In genomic region chr7:157990878-157991250, GRCh38 we compare ENCODE assay signal across 19 cellular contexts.
DNase-seq lines count a peak whose midpoint lies in the region; ATAC-seq and TF ChIP-seq lines count a peak whose summit lies in the region.
"Had no signal": no experiment of that assay in that cellular context is flagged by ENCODE, and none has a peak within 500 bp of the region (broad histone marks: within the 10 kb centered on the region; RNA-seq: fewer than 3 reads in every experiment).

No MANE protein-coding gene starts in this region.

- no peaks in the 10 kb centered on the region for H3K27me3 ChIP-seq in right atrium auricular region
- H3K27me3 ChIP-seq in Panc1 (ENCODE audit: control insufficient read depth, insufficient read depth, low read length): peaks cover 2% of the 10 kb centered on the region; the same call in 1 of the 2 replicates
- H3K27me3 ChIP-seq: BE2C had no signal

- in situ Hi-C loops in Panc1 (cut with HindIII; ENCODE audit: low pct_unique_long_range_greater_than_20kb, low sequenced_read_pairs): no loop called here

- POLR2A ChIA-PET in Panc1 (lab: Charles Lee): no interaction called here

- DNase-seq in cardiac septum (ENCODE audit: low spot score) (peak; percentile 73), right atrium auricular region (ENCODE audit: low spot score) (no peak), Panc1 (ENCODE audit: low read depth, low spot score) (no peak), left lobe of liver (ENCODE audit: low spot score) (no peak), GM03348 (ENCODE audit: low spot score) (no peak), NK-92 (lab: John Stamatoyannopoulos, UW; ENCODE audit: unreplicated experiment) (no peak), NCI-H510A treated with DMSO at 0.1 percent for 48 hours (lab: John Stamatoyannopoulos, UW) (no peak)
- DNase-seq: BE2C; Calu3; CD4-positive, alpha-beta memory T cell; GOT3; Karpas-422; NCI-H187 treated with DMSO at 0.1 percent for 48 hours; NCI-H226; NCI-H524; NCI-H774; OCI-M1; Right ventricle myocardium superior had no signal

- intact Hi-C loops in cardiac septum (cut with DNase I) (no loop called here), Panc1 (cut with micrococcal nuclease; ENCODE audit: unreplicated experiment) (no loop called here)

- no peaks in the 10 kb centered on the region for H3K9me3 ChIP-seq in right atrium auricular region
- H3K9me3 ChIP-seq in Panc1 (ENCODE audit: control insufficient read depth, insufficient read depth, low read depth, low read length): no peaks in the 10 kb centered on the region

- H3K4me3 ChIP-seq in right atrium auricular region (no peak overlapping the region), Panc1 (ENCODE audit: low read depth in 2 of 2, low read length in 2 of 2) (no peak overlapping the region)

- CTCF ChIA-PET in Panc1 (lab: Charles Lee): no interaction called here

- no peaks in the 10 kb centered on the region for H3K4me1 ChIP-seq in right atrium auricular region
- H3K4me1 ChIP-seq in Panc1 (ENCODE audit: control insufficient read depth, insufficient read depth, low read length): no peaks in the 10 kb centered on the region
- H3K4me1 ChIP-seq: BE2C had no signal

- ATAC-seq in Panc1 (peak; percentile 48; the same call in 1 of the 2 replicates), left lobe of liver (peak; percentile 10), GM18868 (IDR thresholded peaks at IDR 0.05; ENCODE audit: unreplicated experiment) (no peak)

- no peak for TF ChIP-seq CTCF in right atrium auricular region (IDR thresholded peaks at IDR 0.05)
- no peak for TF ChIP-seq CTCF in Panc1 (IDR thresholded peaks at IDR 0.05)

- H3K36me3 ChIP-seq in right atrium auricular region (no peaks in the 10 kb centered on the region), Panc1 (ENCODE audit: control insufficient read depth, insufficient read depth, low read length) (no peaks in the 10 kb centered on the region)
- H3K36me3 ChIP-seq: BE2C had no signal

- H3K27ac ChIP-seq in right atrium auricular region (no peak overlapping the region), Panc1 (ENCODE audit: low read length) (no peak overlapping the region)

- no TSS peak for BruUV-seq in Panc1 (replicated peaks; lab: Mats Ljungman, UMichigan)
